Comparison of ENCODE assay signal across 1 cellular context in the genomic region with DNA sequence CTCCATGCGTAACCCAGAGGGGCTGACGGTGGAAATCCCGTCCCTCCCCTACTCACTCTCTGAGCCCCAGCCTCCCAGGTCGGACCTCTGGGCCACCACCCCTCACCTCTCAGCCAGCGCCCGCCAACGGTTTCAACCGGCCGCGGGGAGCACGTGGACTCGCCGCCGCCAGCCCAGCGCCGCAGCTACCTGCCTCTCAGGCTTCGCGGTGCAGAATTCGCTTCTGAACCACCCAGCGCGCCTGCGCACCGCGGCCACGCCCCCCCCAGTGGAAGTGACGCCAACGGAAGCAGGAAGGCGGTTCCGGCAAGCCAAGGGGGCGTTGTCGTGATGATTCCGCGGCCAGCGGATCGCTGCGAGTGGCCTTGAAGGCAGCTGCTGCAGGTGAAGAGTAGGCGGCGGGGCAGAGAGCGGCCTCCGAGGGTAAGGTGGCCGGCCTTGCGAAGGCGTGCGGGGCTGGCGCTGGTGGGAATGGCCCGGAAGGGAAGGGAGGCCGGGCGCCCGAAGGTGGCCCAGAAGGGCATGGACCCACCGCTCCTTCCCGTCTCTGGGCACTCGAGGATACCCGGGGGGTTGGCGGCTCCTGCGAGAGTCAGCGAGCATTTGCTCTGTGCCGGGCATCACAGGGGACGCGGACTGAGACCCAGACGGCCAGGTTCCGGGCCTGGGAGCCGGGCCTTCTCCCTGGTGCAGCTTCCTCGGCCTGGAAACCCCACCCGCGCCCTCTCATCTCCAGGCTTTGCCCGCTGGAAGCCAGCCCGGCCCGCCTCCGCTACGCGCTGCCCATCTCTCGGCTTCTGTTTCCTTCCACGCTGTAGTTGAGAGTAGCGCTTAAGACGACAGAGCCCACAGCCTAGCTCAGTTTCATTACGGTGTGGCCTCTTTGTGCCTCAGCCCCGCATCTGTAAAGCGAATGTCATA.
A peak's percentile ranks its signal among the peaks of the same experiment; 100 is the strongest.
TF ChIP-seq lines count a peak whose summit lies in the region.

A gene with protein sequence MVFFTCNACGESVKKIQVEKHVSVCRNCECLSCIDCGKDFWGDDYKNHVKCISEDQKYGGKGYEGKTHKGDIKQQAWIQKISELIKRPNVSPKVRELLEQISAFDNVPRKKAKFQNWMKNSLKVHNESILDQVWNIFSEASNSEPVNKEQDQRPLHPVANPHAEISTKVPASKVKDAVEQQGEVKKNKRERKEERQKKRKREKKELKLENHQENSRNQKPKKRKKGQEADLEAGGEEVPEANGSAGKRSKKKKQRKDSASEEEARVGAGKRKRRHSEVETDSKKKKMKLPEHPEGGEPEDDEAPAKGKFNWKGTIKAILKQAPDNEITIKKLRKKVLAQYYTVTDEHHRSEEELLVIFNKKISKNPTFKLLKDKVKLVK (minus strand): TSS at position 225 of the 921 bp plus-strand sequence. CDS start 6,412 bp downstream, outside the sequence.
A gene with protein sequence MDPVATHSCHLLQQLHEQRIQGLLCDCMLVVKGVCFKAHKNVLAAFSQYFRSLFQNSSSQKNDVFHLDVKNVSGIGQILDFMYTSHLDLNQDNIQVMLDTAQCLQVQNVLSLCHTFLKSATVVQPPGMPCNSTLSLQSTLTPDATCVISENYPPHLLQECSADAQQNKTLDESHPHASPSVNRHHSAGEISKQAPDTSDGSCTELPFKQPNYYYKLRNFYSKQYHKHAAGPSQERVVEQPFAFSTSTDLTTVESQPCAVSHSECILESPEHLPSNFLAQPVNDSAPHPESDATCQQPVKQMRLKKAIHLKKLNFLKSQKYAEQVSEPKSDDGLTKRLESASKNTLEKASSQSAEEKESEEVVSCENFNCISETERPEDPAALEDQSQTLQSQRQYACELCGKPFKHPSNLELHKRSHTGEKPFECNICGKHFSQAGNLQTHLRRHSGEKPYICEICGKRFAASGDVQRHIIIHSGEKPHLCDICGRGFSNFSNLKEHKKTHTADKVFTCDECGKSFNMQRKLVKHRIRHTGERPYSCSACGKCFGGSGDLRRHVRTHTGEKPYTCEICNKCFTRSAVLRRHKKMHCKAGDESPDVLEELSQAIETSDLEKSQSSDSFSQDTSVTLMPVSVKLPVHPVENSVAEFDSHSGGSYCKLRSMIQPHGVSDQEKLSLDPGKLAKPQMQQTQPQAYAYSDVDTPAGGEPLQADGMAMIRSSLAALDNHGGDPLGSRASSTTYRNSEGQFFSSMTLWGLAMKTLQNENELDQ (plus strand): TSS at position 322 of the 921 bp plus-strand sequence. CDS start 9,695 bp downstream, outside the sequence.

TF ChIP-seq in HepG2, 621 proteins besides CTCF, POLR2A, EP300 and RAD21 (continued from another document and continues in another):
- TF ChIP-seq, protein P1, sequence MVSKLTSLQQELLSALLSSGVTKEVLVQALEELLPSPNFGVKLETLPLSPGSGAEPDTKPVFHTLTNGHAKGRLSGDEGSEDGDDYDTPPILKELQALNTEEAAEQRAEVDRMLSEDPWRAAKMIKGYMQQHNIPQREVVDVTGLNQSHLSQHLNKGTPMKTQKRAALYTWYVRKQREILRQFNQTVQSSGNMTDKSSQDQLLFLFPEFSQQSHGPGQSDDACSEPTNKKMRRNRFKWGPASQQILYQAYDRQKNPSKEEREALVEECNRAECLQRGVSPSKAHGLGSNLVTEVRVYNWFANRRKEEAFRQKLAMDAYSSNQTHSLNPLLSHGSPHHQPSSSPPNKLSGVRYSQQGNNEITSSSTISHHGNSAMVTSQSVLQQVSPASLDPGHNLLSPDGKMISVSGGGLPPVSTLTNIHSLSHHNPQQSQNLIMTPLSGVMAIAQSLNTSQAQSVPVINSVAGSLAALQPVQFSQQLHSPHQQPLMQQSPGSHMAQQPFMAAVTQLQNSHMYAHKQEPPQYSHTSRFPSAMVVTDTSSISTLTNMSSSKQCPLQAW (CRISPR knock-in tag; IDR thresholded peaks at IDR 0.05), result peak; percentile 97
- no peak for TF ChIP-seq RBAK (CRISPR knock-in tag; IDR thresholded peaks at IDR 0.05)
- TF ChIP-seq TEAD3 (CRISPR knock-in tag; optimal IDR thresholded peaks at IDR 0.05; ENCODE audit: borderline replicate concordance), result peak; percentile 61
- TF ChIP-seq, protein P2, sequence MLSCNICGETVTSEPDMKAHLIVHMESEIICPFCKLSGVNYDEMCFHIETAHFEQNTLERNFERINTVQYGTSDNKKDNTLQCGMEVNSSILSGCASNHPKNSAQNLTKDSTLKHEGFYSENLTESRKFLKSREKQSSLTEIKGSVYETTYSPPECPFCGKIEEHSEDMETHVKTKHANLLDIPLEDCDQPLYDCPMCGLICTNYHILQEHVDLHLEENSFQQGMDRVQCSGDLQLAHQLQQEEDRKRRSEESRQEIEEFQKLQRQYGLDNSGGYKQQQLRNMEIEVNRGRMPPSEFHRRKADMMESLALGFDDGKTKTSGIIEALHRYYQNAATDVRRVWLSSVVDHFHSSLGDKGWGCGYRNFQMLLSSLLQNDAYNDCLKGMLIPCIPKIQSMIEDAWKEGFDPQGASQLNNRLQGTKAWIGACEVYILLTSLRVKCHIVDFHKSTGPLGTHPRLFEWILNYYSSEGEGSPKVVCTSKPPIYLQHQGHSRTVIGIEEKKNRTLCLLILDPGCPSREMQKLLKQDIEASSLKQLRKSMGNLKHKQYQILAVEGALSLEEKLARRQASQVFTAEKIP (CRISPR knock-in tag; IDR thresholded peaks at IDR 0.05; ENCODE audit: borderline replicate concordance), result no peak
- TF ChIP-seq ADNP (CRISPR knock-in tag; IDR thresholded peaks at IDR 0.05), result no peak
- TF ChIP-seq ZC3H4 (CRISPR knock-in tag; IDR thresholded peaks at IDR 0.05; ENCODE audit: borderline replicate concordance), result no peak
- TF ChIP-seq MIER3 (CRISPR knock-in tag; IDR thresholded peaks at IDR 0.05; ENCODE audit: borderline replicate concordance), result peak; percentile 68; the same call in 1 of the 2 replicates
- TF ChIP-seq, protein P3, sequence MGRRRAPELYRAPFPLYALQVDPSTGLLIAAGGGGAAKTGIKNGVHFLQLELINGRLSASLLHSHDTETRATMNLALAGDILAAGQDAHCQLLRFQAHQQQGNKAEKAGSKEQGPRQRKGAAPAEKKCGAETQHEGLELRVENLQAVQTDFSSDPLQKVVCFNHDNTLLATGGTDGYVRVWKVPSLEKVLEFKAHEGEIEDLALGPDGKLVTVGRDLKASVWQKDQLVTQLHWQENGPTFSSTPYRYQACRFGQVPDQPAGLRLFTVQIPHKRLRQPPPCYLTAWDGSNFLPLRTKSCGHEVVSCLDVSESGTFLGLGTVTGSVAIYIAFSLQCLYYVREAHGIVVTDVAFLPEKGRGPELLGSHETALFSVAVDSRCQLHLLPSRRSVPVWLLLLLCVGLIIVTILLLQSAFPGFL (CRISPR knock-in tag; IDR thresholded peaks at IDR 0.05), result no peak
- TF ChIP-seq ZKSCAN1 (IDR thresholded peaks at IDR 0.05; ENCODE audit: low read length), result no peak
- no peak; the same call in 1 of the 2 replicates for TF ChIP-seq JUNB (CRISPR knock-in tag; IDR thresholded peaks at IDR 0.05; ENCODE audit: borderline replicate concordance)
- no peak for TF ChIP-seq ZSCAN12 (CRISPR knock-in tag; IDR thresholded peaks at IDR 0.05)
- TF ChIP-seq, protein P4, sequence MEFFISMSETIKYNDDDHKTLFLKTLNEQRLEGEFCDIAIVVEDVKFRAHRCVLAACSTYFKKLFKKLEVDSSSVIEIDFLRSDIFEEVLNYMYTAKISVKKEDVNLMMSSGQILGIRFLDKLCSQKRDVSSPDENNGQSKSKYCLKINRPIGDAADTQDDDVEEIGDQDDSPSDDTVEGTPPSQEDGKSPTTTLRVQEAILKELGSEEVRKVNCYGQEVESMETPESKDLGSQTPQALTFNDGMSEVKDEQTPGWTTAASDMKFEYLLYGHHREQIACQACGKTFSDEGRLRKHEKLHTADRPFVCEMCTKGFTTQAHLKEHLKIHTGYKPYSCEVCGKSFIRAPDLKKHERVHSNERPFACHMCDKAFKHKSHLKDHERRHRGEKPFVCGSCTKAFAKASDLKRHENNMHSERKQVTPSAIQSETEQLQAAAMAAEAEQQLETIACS (CRISPR knock-in tag; IDR thresholded peaks at IDR 0.05), result peak; percentile 47; the same call in 1 of the 2 replicates
- TF ChIP-seq KDM2A (CRISPR knock-in tag; IDR thresholded peaks at IDR 0.05; ENCODE audit: borderline replicate concordance, low read depth), result peak; percentile 89; the same call in 1 of the 2 replicates
- TF ChIP-seq ZNF547 (CRISPR knock-in tag; IDR thresholded peaks at IDR 0.05), result peak; percentile 88
- peak; percentile 26; the same call in 1 of the 2 replicates for TF ChIP-seq ZSCAN31 (CRISPR knock-in tag; IDR thresholded peaks at IDR 0.05; ENCODE audit: low read depth)
- no peak for TF ChIP-seq ZNF644 (CRISPR knock-in tag; IDR thresholded peaks at IDR 0.05; ENCODE audit: low read depth)
- peak; percentile 90 for TF ChIP-seq KLF12 (CRISPR knock-in tag; IDR thresholded peaks at IDR 0.05; ENCODE audit: borderline replicate concordance)
- no peak for TF ChIP-seq ZSCAN30 (CRISPR knock-in tag; IDR thresholded peaks at IDR 0.05)
- no peak for TF ChIP-seq ZNF3 (CRISPR knock-in tag; IDR thresholded peaks at IDR 0.05)
- 0 out of 2 replicates have a peak, but pooled peaks have one; percentile 52 for TF ChIP-seq KDM3A (CRISPR knock-in tag; IDR thresholded peaks at IDR 0.05; ENCODE audit: low read depth)
- peak; percentile 91 for TF ChIP-seq ZMAT3 (CRISPR knock-in tag; conservative IDR thresholded peaks at IDR 0.05)
- TF ChIP-seq ZNF776 (CRISPR knock-in tag; IDR thresholded peaks at IDR 0.05), result peak; percentile 60; the same call in 1 of the 2 replicates
- TF ChIP-seq, protein P5, sequence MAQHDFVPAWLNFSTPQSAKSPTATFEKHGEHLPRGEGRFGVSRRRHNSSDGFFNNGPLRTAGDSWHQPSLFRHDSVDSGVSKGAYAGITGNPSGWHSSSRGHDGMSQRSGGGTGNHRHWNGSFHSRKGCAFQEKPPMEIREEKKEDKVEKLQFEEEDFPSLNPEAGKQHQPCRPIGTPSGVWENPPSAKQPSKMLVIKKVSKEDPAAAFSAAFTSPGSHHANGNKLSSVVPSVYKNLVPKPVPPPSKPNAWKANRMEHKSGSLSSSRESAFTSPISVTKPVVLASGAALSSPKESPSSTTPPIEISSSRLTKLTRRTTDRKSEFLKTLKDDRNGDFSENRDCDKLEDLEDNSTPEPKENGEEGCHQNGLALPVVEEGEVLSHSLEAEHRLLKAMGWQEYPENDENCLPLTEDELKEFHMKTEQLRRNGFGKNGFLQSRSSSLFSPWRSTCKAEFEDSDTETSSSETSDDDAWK (CRISPR knock-in tag; IDR thresholded peaks at IDR 0.05), result no peak
- no peak for TF ChIP-seq SRSF9 (IDR thresholded peaks at IDR 0.05; ENCODE audit: borderline replicate concordance, insufficient read depth, low read depth, low read length, poor library complexity, severe bottlenecking)
- peak; percentile 76 for TF ChIP-seq ATF1 (CRISPR knock-in tag; IDR thresholded peaks at IDR 0.05)
- TF ChIP-seq, protein P6, sequence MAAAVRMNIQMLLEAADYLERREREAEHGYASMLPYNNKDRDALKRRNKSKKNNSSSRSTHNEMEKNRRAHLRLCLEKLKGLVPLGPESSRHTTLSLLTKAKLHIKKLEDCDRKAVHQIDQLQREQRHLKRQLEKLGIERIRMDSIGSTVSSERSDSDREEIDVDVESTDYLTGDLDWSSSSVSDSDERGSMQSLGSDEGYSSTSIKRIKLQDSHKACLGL (CRISPR knock-in tag; IDR thresholded peaks at IDR 0.05), result peak; percentile 99
- TF ChIP-seq RBM39 (IDR thresholded peaks at IDR 0.05; ENCODE audit: low read depth, low read length, poor library complexity, severe bottlenecking), result peak; percentile 50
- TF ChIP-seq, protein P7, sequence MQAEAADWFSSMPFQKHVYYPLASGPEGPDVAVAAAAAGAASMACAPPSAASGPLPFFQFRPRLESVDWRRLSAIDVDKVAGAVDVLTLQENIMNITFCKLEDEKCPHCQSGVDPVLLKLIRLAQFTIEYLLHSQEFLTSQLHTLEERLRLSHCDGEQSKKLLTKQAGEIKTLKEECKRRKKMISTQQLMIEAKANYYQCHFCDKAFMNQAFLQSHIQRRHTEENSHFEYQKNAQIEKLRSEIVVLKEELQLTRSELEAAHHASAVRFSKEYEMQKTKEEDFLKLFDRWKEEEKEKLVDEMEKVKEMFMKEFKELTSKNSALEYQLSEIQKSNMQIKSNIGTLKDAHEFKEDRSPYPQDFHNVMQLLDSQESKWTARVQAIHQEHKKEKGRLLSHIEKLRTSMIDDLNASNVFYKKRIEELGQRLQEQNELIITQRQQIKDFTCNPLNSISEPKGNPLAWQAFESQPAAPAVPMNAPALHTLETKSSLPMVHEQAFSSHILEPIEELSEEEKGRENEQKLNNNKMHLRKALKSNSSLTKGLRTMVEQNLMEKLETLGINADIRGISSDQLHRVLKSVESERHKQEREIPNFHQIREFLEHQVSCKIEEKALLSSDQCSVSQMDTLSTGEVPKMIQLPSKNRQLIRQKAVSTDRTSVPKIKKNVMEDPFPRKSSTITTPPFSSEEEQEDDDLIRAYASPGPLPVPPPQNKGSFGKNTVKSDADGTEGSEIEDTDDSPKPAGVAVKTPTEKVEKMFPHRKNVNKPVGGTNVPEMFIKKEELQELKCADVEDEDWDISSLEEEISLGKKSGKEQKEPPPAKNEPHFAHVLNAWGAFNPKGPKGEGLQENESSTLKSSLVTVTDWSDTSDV (CRISPR knock-in tag; IDR thresholded peaks at IDR 0.05), result 0 out of 2 replicates have a peak, but pooled peaks have one; percentile 78
- TF ChIP-seq, protein P8, sequence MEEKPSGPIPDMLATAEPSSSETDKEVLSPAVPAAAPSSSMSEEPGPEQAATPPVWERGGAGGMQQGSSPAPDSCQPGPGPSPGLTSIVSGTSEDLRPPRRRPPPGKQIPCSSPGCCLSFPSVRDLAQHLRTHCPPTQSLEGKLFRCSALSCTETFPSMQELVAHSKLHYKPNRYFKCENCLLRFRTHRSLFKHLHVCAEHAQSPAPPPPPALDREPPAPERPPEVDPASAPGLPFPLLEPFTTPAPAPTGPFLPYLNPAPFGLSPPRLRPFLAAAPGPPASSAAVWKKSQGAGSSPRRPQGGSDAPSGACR (CRISPR knock-in tag; IDR thresholded peaks at IDR 0.05), result peak; percentile 59; the same call in 1 of the 2 replicates
- peak; percentile 59; the same call in 1 of the 2 replicates for TF ChIP-seq REL (CRISPR knock-in tag; conservative IDR thresholded peaks at IDR 0.05)
- peak; percentile 84 for TF ChIP-seq DR1 (CRISPR knock-in tag; IDR thresholded peaks at IDR 0.05)
- TF ChIP-seq, protein P9, sequence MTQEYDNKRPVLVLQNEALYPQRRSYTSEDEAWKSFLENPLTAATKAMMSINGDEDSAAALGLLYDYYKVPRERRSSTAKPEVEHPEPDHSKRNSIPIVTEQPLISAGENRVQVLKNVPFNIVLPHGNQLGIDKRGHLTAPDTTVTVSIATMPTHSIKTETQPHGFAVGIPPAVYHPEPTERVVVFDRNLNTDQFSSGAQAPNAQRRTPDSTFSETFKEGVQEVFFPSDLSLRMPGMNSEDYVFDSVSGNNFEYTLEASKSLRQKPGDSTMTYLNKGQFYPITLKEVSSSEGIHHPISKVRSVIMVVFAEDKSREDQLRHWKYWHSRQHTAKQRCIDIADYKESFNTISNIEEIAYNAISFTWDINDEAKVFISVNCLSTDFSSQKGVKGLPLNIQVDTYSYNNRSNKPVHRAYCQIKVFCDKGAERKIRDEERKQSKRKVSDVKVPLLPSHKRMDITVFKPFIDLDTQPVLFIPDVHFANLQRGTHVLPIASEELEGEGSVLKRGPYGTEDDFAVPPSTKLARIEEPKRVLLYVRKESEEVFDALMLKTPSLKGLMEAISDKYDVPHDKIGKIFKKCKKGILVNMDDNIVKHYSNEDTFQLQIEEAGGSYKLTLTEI (CRISPR knock-in tag; conservative IDR thresholded peaks at IDR 0.05), result no peak
- no peak for TF ChIP-seq CC2D1A (CRISPR knock-in tag; IDR thresholded peaks at IDR 0.05)
- TF ChIP-seq TBX2 (CRISPR knock-in tag; IDR thresholded peaks at IDR 0.05; ENCODE audit: borderline replicate concordance), result peak; percentile 76; the same call in 1 of the 2 replicates
- TF ChIP-seq ZMYM3 (CRISPR knock-in tag; IDR thresholded peaks at IDR 0.05), result peak; percentile 38; the same call in 1 of the 2 replicates
- TF ChIP-seq NFKB2 (CRISPR knock-in tag; IDR thresholded peaks at IDR 0.05; ENCODE audit: borderline replicate concordance), result peak; percentile 89; the same call in 1 of the 2 replicates
- TF ChIP-seq ZFY (CRISPR knock-in tag; IDR thresholded peaks at IDR 0.05), result peak; percentile 91
- peak; percentile 83; the same call in 1 of the 2 replicates for TF ChIP-seq ZNF101 (CRISPR knock-in tag; IDR thresholded peaks at IDR 0.05; ENCODE audit: borderline replicate concordance, low read depth)
